In genomic region chr16:57446530-57447141, GRCh38 we compare ENCODE assay signal across 8 cellular contexts. TPM values are rescaled to one million over a fixed set of nuclear protein-coding genes. Genes with fewer than 3 reads are reported as not detected.
DNase-seq lines count a peak whose midpoint lies in the region; ATAC-seq, FAIRE-seq and TF ChIP-seq lines count a peak whose summit lies in the region.

No MANE protein-coding gene starts in this region.

- H3K4me2 ChIP-seq in PC-9 (peak overlapping the region; percentile 88), keratinocyte (ENCODE audit: control insufficient read depth, extremely low read depth, insufficient read depth, low read depth, low read length) (peak overlapping the region; percentile 95)

- intact Hi-C loops in CD4-positive, alpha-beta memory T cell (cut with micrococcal nuclease) = loop anchor here (1.0 to 10.0 kb wide), 6 partner anchors 16 to 289 kb away; partner anchors contain the start of genes DOK4, KATNB1, POLR2C and PSME3IP1
- intact Hi-C loops in PC-9 (cut with micrococcal nuclease; ENCODE audit: unreplicated experiment) = no loop called here
- intact Hi-C loops in MCF 10A (cut with micrococcal nuclease) = no loop called here

- BruUV-seq in PC-9 (replicated peaks; lab: Mats Ljungman, UMichigan) (TSS peak; percentile 69), MCF 10A (replicated peaks; lab: Mats Ljungman, UMichigan) (no TSS peak)

- H3K9ac ChIP-seq in keratinocyte (ENCODE audit: control insufficient read depth, extremely low read depth, insufficient read depth, low read length) = peak overlapping the region; percentile 96

- dilution Hi-C loops in keratinocyte (cut with MboI; ENCODE audit: extremely low pct_ligation_motif_present, low sequenced_read_pairs) = no loop called here

- H3K9me3 ChIP-seq in CD4-positive, alpha-beta memory T cell (ENCODE audit: control insufficient read depth in 1 of 2, low read length in 2 of 2) = no peaks in the 10 kb centered on the region
- H3K9me3 ChIP-seq in PC-9 (ENCODE audit: insufficient read depth, low read depth) (no peaks in the 10 kb centered on the region), keratinocyte (ENCODE audit: control insufficient read depth, low read depth, low read length) (no peaks in the 10 kb centered on the region)

- H4K20me1 ChIP-seq in PC-9 (ENCODE audit: insufficient read depth) = no peaks in the 10 kb centered on the region
- no peaks in the 10 kb centered on the region for H4K20me1 ChIP-seq in keratinocyte (ENCODE audit: control insufficient read depth, extremely low read depth, insufficient read depth, low read length)

- H3K9me1 ChIP-seq in keratinocyte (ENCODE audit: control insufficient read depth, extremely low read depth, insufficient read depth, low read length) = peaks cover 4% of the 10 kb centered on the region

- no peaks in the 10 kb centered on the region for H3K36me3 ChIP-seq in CD4-positive, alpha-beta memory T cell (ENCODE audit: insufficient read depth, low read length)
- H3K36me3 ChIP-seq in PC-9 (ENCODE audit: low read depth) = peaks cover 2% of the 10 kb centered on the region; the same call in 1 of the 2 replicates
- peaks cover 0 to 2% of the 10 kb centered on the region in 2 experiments for H3K36me3 ChIP-seq in keratinocyte (ENCODE audit: control insufficient read depth in 2 of 2, extremely low read depth in 1 of 2, insufficient read depth in 2 of 2, low read length in 2 of 2)

- TF ChIP-seq CTCF in PC-9 (conservative IDR thresholded peaks at IDR 0.05) (no peak), MCF 10A (IDR thresholded peaks at IDR 0.05; ENCODE audit: unreplicated experiment) (no peak), keratinocyte (optimal IDR thresholded peaks at IDR 0.05 in 1 of 3, IDR thresholded peaks at IDR 0.05 in 1 of 3, conservative IDR thresholded peaks at IDR 0.05 in 1 of 3; ENCODE audit: extremely low read depth in 1 of 3, insufficient read depth in 2 of 3, low read length in 3 of 3) (no peak)

- H3K36me3 Mint-ChIP-seq in CD4-positive, alpha-beta memory T cell = peaks cover 6 to 9% of the 10 kb centered on the region in 2 donors
- H3K36me3 Mint-ChIP-seq in MCF 10A (ENCODE audit: insufficient read depth, unreplicated experiment) = peaks cover 27% of the 10 kb centered on the region

- H3K27ac Mint-ChIP-seq in CD4-positive, alpha-beta memory T cell = peak overlapping the region; percentile 79 to 94 (median 91)
- peak overlapping the region; percentile 97 for H3K27ac Mint-ChIP-seq in MCF 10A (ENCODE audit: low read depth, unreplicated experiment)

- H3K4me3 Mint-ChIP-seq in CD4-positive, alpha-beta memory T cell = peak overlapping the region; percentile 90 to 94 (median 92)
- H3K4me3 Mint-ChIP-seq in MCF 10A (ENCODE audit: unreplicated experiment) = peak overlapping the region; percentile 90

- POLR2A ChIA-PET in CD4-positive, alpha-beta memory T cell (lab: Charles Lee; ENCODE audit: partially characterized antibody) = interaction anchor here (0.7 to 7.8 kb wide), 20 partner anchors 10 to 683 kb away, joined by 3 to 112 read pairs (median 5); partner anchors contain the start of genes CCDC102A, CFAP20, DOK4 and HERPUD1
- POLR2A ChIA-PET in PC-9 (lab: Charles Lee; ENCODE audit: unreplicated experiment) = interaction anchor here (0.7 to 1.0 kb wide), 2 partner anchors 16 to 1289 kb away, joined by 5 read pairs; partner anchors contain the start of gene POLR2C
- POLR2A ChIA-PET in MCF 10A (lab: Yijun Ruan, JAX) = interaction anchor here (0.6 to 6.4 kb wide), 27 partner anchors 8 to 260 kb away, joined by 3 to 73 read pairs (median 4); partner anchors contain the start of genes ARL2BP, POLR2C, PSME3IP1 and RSPRY1

- peaks cover 15 to 38% (median 26%) of the 10 kb centered on the region in 4 donors for H3K4me1 Mint-ChIP-seq in CD4-positive, alpha-beta memory T cell
- peaks cover 9% of the 10 kb centered on the region for H3K4me1 Mint-ChIP-seq in MCF 10A (ENCODE audit: insufficient read depth, unreplicated experiment)

- peak; percentile 73 for FAIRE-seq in GM19239 (lab: Jason Lieb, UNC)
- no peak for FAIRE-seq in keratinocyte (lab: Jason Lieb, UNC)

- no peaks in the 10 kb centered on the region for H3K27me3 ChIP-seq in CD4-positive, alpha-beta memory T cell (ENCODE audit: insufficient read depth, low read length)
- H3K27me3 ChIP-seq in PC-9 (ENCODE audit: insufficient read depth, low read depth) (no peaks in the 10 kb centered on the region), keratinocyte (ENCODE audit: control insufficient read depth, extremely low read depth, insufficient read depth, low read length) (no peaks in the 10 kb centered on the region)

- H2AFZ ChIP-seq in PC-9 (peak overlapping the region; percentile 88), keratinocyte (ENCODE audit: control insufficient read depth, low read length) (peak overlapping the region; percentile 83)

- peak overlapping the region; percentile 86 for H3K27ac ChIP-seq in CD4-positive, alpha-beta memory T cell (ENCODE audit: low read depth, low read length)
- H3K27ac ChIP-seq in PC-9 (peak overlapping the region; percentile 42), keratinocyte (ENCODE audit: control insufficient read depth, insufficient read depth, low read length) (peak overlapping the region; percentile 83)

- H3K4me1 ChIP-seq in CD4-positive, alpha-beta memory T cell (ENCODE audit: insufficient read depth, low read length) = peaks cover 23% of the 10 kb centered on the region
- peaks cover 14% of the 10 kb centered on the region for H3K4me1 ChIP-seq in PC-9 (replicated peaks; ENCODE audit: insufficient read depth)
- peaks cover 12% of the 10 kb centered on the region for H3K4me1 ChIP-seq in keratinocyte (ENCODE audit: control insufficient read depth, extremely low read depth, insufficient read depth, low read length)

- peak in 2 of 5 donors; percentile 5 to 7 for DNase-seq in CD4-positive, alpha-beta memory T cell
- DNase-seq in GM19239 (ENCODE audit: insufficient read length, low spot score) (peak; percentile 43), PC-9 (peak; percentile 7 to 46), MCF 10A (ENCODE audit: unreplicated experiment) (peak; percentile 38), keratinocyte (ENCODE audit: low read depth, low spot score) (peak; percentile 30)
- peak; percentile 10 to 14 for DNase-seq in stimulated activated CD4-positive, alpha-beta T cell treated with anti-CD3 and anti-CD28 coated beads, Interleukin-2, amount 100 ng/mL, for 48 hours
- no peak for DNase-seq in activated CD8-positive, alpha-beta memory T cell treated with anti-CD3 and anti-CD28 coated beads for 24 hours

- H3K9me3 Mint-ChIP-seq in CD4-positive, alpha-beta memory T cell = no peaks in the 10 kb centered on the region
- H3K9me3 Mint-ChIP-seq in MCF 10A (ENCODE audit: unreplicated experiment) = no peaks in the 10 kb centered on the region

- ATAC-seq in HG03342 (IDR thresholded peaks at IDR 0.05; ENCODE audit: unreplicated experiment) = peak; percentile 39

- H3K4me3 ChIP-seq in CD4-positive, alpha-beta memory T cell (ENCODE audit: low read length in 2 of 2) = peak overlapping the region; percentile 65 to 78
- H3K4me3 ChIP-seq in PC-9 = peak overlapping the region; percentile 87
- H3K4me3 ChIP-seq in keratinocyte (ENCODE audit: control insufficient read depth in 2 of 3, extremely low read depth in 1 of 3, insufficient read depth in 2 of 3, low read depth in 1 of 3, low read length in 3 of 3) = peak overlapping the region; percentile 97 to 98 (median 98)

- CTCF ChIA-PET in CD4-positive, alpha-beta memory T cell (lab: Charles Lee; ENCODE audit: partially characterized antibody) = interaction anchor here (0.8 to 2.5 kb wide), 12 partner anchors 10 to 146 kb away, joined by 3 to 15 read pairs (median 3); partner anchors contain the start of gene POLR2C
- CTCF ChIA-PET in PC-9 (lab: Charles Lee) (interaction anchor here (0.9 kb wide), 1 partner anchor 16 kb away, joined by 4 read pairs; the partner anchor contains the start of gene POLR2C), MCF 10A (lab: Yijun Ruan, JAX) (interaction anchor here (0.8 to 6.6 kb wide), 5 partner anchors 13 to 145 kb away, joined by 3 to 52 read pairs (median 6); partner anchors contain the start of genes ADGRG5 and POLR2C)

- no peaks in the 10 kb centered on the region for H3K27me3 Mint-ChIP-seq in CD4-positive, alpha-beta memory T cell
- no peaks in the 10 kb centered on the region for H3K27me3 Mint-ChIP-seq in MCF 10A (ENCODE audit: insufficient read depth, unreplicated experiment)

- H3K79me2 ChIP-seq in PC-9 (ENCODE audit: low read depth) = peaks cover 53% of the 10 kb centered on the region
- peaks cover 57% of the 10 kb centered on the region for H3K79me2 ChIP-seq in keratinocyte (ENCODE audit: control insufficient read depth, insufficient read depth, low read length)

- no peaks in the 10 kb centered on the region for H3K9me2 ChIP-seq in PC-9 (ENCODE audit: insufficient read depth)

- H3F3A ChIP-seq in PC-9 (ENCODE audit: insufficient read depth, low read depth) = no peaks in the 10 kb centered on the region

RNA-seq across cellular contexts. Expression of gene CIAPIN1, which starts 0.5 kb away (rescaled TPM):
- 10 to 100 TPM; 28.1 to 28.5 TPM for total RNA-seq in CD4-positive, alpha-beta memory T cell
- polyA plus RNA-seq in CD4-positive, alpha-beta memory T cell = 10 to 100 TPM; 45.6 to 65.3 TPM
- total RNA-seq in PC-9 (2021) = 51.4 and 56.4 TPM in 2 replicates
- 99.9 and 105 TPM in 2 replicates for total RNA-seq in MCF 10A (2022)
- polyA plus RNA-seq in keratinocyte = 75.4 to 84.2 TPM (median 76.3 TPM) in 3 replicates
- polyA plus RNA-seq in keratinocyte (2011; ENCODE audit: low read depth) = 59.2 TPM
- 67.5 and 81.6 TPM in 2 replicates for polyA plus RNA-seq in keratinocyte (2011; cell fraction: cytosol; rRNA removed)
- polyA plus RNA-seq in keratinocyte (2011; cell fraction: nucleus; rRNA removed) = 86.1 and 89.8 TPM in 2 replicates
- polyA plus RNA-seq in keratinocyte (2012; ENCODE audit: low replicate concordance) = 43.0 and 58.5 TPM in 2 replicates
- 43.1 to 66.8 TPM (median 64.5 TPM) in 3 replicates for polyA minus RNA-seq in keratinocyte
- 26.9 TPM for polyA minus RNA-seq in keratinocyte (2011; cell fraction: cytosol; rRNA and poly(A)+ RNA removed)
- 28.6 and 35.8 TPM in 2 replicates for polyA minus RNA-seq in keratinocyte (2011; cell fraction: nucleus; rRNA and poly(A)+ RNA removed)

RNA-seq across cellular contexts. Expression of gene COQ9, which starts 0.6 kb away (rescaled TPM):
- total RNA-seq in CD4-positive, alpha-beta memory T cell = 10 to 100 TPM; 35.3 to 37.7 TPM
- polyA plus RNA-seq in CD4-positive, alpha-beta memory T cell = 10 to 100 TPM; 26.8 to 27.9 TPM
- 53.5 and 58.3 TPM in 2 replicates for total RNA-seq in PC-9 (2021)
- total RNA-seq in MCF 10A (2022) = 72.5 and 80.8 TPM in 2 replicates
- polyA plus RNA-seq in keratinocyte = 62.8 to 81.2 TPM (median 63.2 TPM) in 3 replicates
- polyA plus RNA-seq in keratinocyte (2011; ENCODE audit: low read depth) = 42.5 TPM
- 69.1 and 76.9 TPM in 2 replicates for polyA plus RNA-seq in keratinocyte (2011; cell fraction: cytosol; rRNA removed)
- 81.5 and 93.9 TPM in 2 replicates for polyA plus RNA-seq in keratinocyte (2011; cell fraction: nucleus; rRNA removed)
- 34.2 and 38.4 TPM in 2 replicates for polyA plus RNA-seq in keratinocyte (2012; ENCODE audit: low replicate concordance)
- 48.4 to 80.1 TPM (median 48.9 TPM) in 3 replicates for polyA minus RNA-seq in keratinocyte
- polyA minus RNA-seq in keratinocyte (2011; cell fraction: cytosol; rRNA and poly(A)+ RNA removed) = 35.9 TPM
- 14.8 and 27.1 TPM in 2 replicates for polyA minus RNA-seq in keratinocyte (2011; cell fraction: nucleus; rRNA and poly(A)+ RNA removed)

RNA-seq across cellular contexts. Expression of gene POLR2C, which starts 15.8 kb away (rescaled TPM):
- total RNA-seq in CD4-positive, alpha-beta memory T cell = 10 to 100 TPM; 71.4 to 78.1 TPM
- 10 to 100 TPM; 35.7 to 58.3 TPM for polyA plus RNA-seq in CD4-positive, alpha-beta memory T cell
- 47.3 and 47.8 TPM in 2 replicates for total RNA-seq in PC-9 (2021)
- 43.3 and 44.8 TPM in 2 replicates for total RNA-seq in MCF 10A (2022)
- polyA plus RNA-seq in keratinocyte = 74.6 to 92.5 TPM (median 82.4 TPM) in 3 replicates
- polyA plus RNA-seq in keratinocyte (2011; ENCODE audit: low read depth) = 23.1 TPM
- polyA plus RNA-seq in keratinocyte (2011; cell fraction: cytosol; rRNA removed) = 65.7 and 66.9 TPM in 2 replicates
- 51.2 and 56.0 TPM in 2 replicates for polyA plus RNA-seq in keratinocyte (2011; cell fraction: nucleus; rRNA removed)
- 46.4 and 59.1 TPM in 2 replicates for polyA plus RNA-seq in keratinocyte (2012; ENCODE audit: low replicate concordance)
- polyA minus RNA-seq in keratinocyte = 115 to 158 TPM (median 119 TPM) in 3 replicates
- polyA minus RNA-seq in keratinocyte (2011; cell fraction: cytosol; rRNA and poly(A)+ RNA removed) = 103 TPM
- polyA minus RNA-seq in keratinocyte (2011; cell fraction: nucleus; rRNA and poly(A)+ RNA removed) = 31.8 and 33.0 TPM in 2 replicates

RNA-seq across cellular contexts. Expression of gene DOK4, which starts 39.7 kb away (rescaled TPM):
- total RNA-seq in CD4-positive, alpha-beta memory T cell = 1 to 10 TPM; 2.8 to 3.0 TPM
- 1 to 10 TPM; 1.7 to 2.7 TPM for polyA plus RNA-seq in CD4-positive, alpha-beta memory T cell
- 27.4 and 38.7 TPM in 2 replicates for total RNA-seq in PC-9 (2021)
- 6.4 and 7.5 TPM in 2 replicates for total RNA-seq in MCF 10A (2022)
- polyA plus RNA-seq in keratinocyte = 17.3 to 33.4 TPM (median 17.6 TPM) in 3 replicates
- 5.4 TPM for polyA plus RNA-seq in keratinocyte (2011; ENCODE audit: low read depth)
- 19.1 and 29.6 TPM in 2 replicates for polyA plus RNA-seq in keratinocyte (2011; cell fraction: cytosol; rRNA removed)
- 26.7 and 27.7 TPM in 2 replicates for polyA plus RNA-seq in keratinocyte (2011; cell fraction: nucleus; rRNA removed)
- 16.6 and 20.0 TPM in 2 replicates for polyA plus RNA-seq in keratinocyte (2012; ENCODE audit: low replicate concordance)
- polyA minus RNA-seq in keratinocyte = 19.7 to 38.7 TPM (median 35.3 TPM) in 3 replicates
- 30.3 TPM for polyA minus RNA-seq in keratinocyte (2011; cell fraction: cytosol; rRNA and poly(A)+ RNA removed)
- polyA minus RNA-seq in keratinocyte (2011; cell fraction: nucleus; rRNA and poly(A)+ RNA removed) = 11.2 and 13.7 TPM in 2 replicates

RNA-seq across cellular contexts. Expression of gene CCL17, which starts 42.1 kb away (rescaled TPM):
- not detected for total RNA-seq in CD4-positive, alpha-beta memory T cell
- not detected for polyA plus RNA-seq in CD4-positive, alpha-beta memory T cell
- total RNA-seq in PC-9 (2021) (not detected in 2 replicates), MCF 10A (2022) (not detected in 2 replicates)
- polyA plus RNA-seq in keratinocyte = not detected in 3 replicates
- not detected for polyA plus RNA-seq in keratinocyte (2011; ENCODE audit: low read depth)
- not detected in 2 replicates for polyA plus RNA-seq in keratinocyte (2011; cell fraction: cytosol; rRNA removed)
- polyA plus RNA-seq in keratinocyte (2011; cell fraction: nucleus; rRNA removed) = not detected in 2 replicates
- not detected in 2 replicates for polyA plus RNA-seq in keratinocyte (2012; ENCODE audit: low replicate concordance)
- not detected in 3 replicates for polyA minus RNA-seq in keratinocyte
- polyA minus RNA-seq in keratinocyte (2011; cell fraction: cytosol; rRNA and poly(A)+ RNA removed) = not detected
- not detected in 2 replicates for polyA minus RNA-seq in keratinocyte (2011; cell fraction: nucleus; rRNA and poly(A)+ RNA removed)
